In genomic region chr5:109326864-109327263, GRCh38 we compare ENCODE assay signal across 20 cellular contexts.
DNase-seq lines count a peak whose midpoint lies in the region; ATAC-seq and TF ChIP-seq lines count a peak whose summit lies in the region.
"Had no signal": no experiment of that assay in that cellular context is flagged by ENCODE, and none has a peak within 500 bp of the region (broad histone marks: within the 10 kb centered on the region; RNA-seq: fewer than 3 reads in every experiment).

No MANE protein-coding gene starts in this region.

- no peaks in the 10 kb centered on the region for H3K23me2 ChIP-seq in H9 (ENCODE audit: insufficient read length, low read depth, low read length, poor library complexity, severe bottlenecking)

- peaks cover 26% of the 10 kb centered on the region for H3F3A ChIP-seq in neural progenitor cell (ENCODE audit: low read depth)

- intact Hi-C loops in body of pancreas (cut with DNase I): no loop called here

- no peak overlapping the region for H3K27ac ChIP-seq in H9 (ENCODE audit: insufficient read length, low read depth, low read length)
- no peak overlapping the region for H3K27ac ChIP-seq in body of pancreas
- no peak overlapping the region for H3K27ac ChIP-seq in neural progenitor cell
- peak overlapping the region; percentile 77 for H3K27ac ChIP-seq in suprapubic skin
- H3K27ac ChIP-seq: A549; BLaER1 treated with 17β-estradiol and CSF1 and Interleukin-3, amounts not matched to agents 10 nM and 100 nM had no signal

- H3K36me3 Mint-ChIP-seq in H9 (ENCODE audit: insufficient read depth in 1 of 3, low read depth in 3 of 3): no peaks in the 10 kb centered on the region
- H3K36me3 Mint-ChIP-seq in neural progenitor cell: peaks cover 2% of the 10 kb centered on the region

- H3K27me3 Mint-ChIP-seq in H9 (ENCODE audit: low read depth) (no peaks in the 10 kb centered on the region), neural progenitor cell (ENCODE audit: insufficient read depth, low read depth) (no peaks in the 10 kb centered on the region)

- H3K9me3 Mint-ChIP-seq in H9: no peaks in the 10 kb centered on the region
- no peaks in the 10 kb centered on the region for H3K9me3 Mint-ChIP-seq in neural progenitor cell

- no peaks in the 10 kb centered on the region for H3K27me3 ChIP-seq in H9 (ENCODE audit: insufficient read depth, low read length)
- H3K27me3 ChIP-seq in body of pancreas: no peaks in the 10 kb centered on the region
- no peaks in the 10 kb centered on the region for H3K27me3 ChIP-seq in neural progenitor cell
- H3K27me3 ChIP-seq in suprapubic skin: no peaks in the 10 kb centered on the region
- H3K27me3 ChIP-seq: BLaER1 treated with 17β-estradiol and CSF1 and Interleukin-3, amounts not matched to agents 10 nM and 100 nM had no signal

- H3K56ac ChIP-seq in H9 (ENCODE audit: insufficient read length, low read depth, low read length): no peak overlapping the region

- H3K4me3 ChIP-seq in body of pancreas (no peak overlapping the region), neural progenitor cell (no peak overlapping the region), suprapubic skin (no peak overlapping the region)
- H3K4me3 ChIP-seq: A549; BLaER1 treated with 17β-estradiol and CSF1 and Interleukin-3, amounts not matched to agents 10 nM and 100 nM had no signal

- TF ChIP-seq CTCF in H9 (conservative IDR thresholded peaks at IDR 0.05) (no peak), body of pancreas (IDR thresholded peaks at IDR 0.05) (no peak), neural progenitor cell (IDR thresholded peaks at IDR 0.05) (no peak), suprapubic skin (IDR thresholded peaks at IDR 0.05) (no peak)

- TF ChIP-seq POLR2A in body of pancreas (IDR thresholded peaks at IDR 0.05) (no peak), suprapubic skin (IDR thresholded peaks at IDR 0.05) (no peak)

- H3K9me3 ChIP-seq in H9 (ENCODE audit: control insufficient read depth, low read depth, low read length) (no peaks in the 10 kb centered on the region), body of pancreas (no peaks in the 10 kb centered on the region), neural progenitor cell (ENCODE audit: low read depth) (no peaks in the 10 kb centered on the region), suprapubic skin (no peaks in the 10 kb centered on the region)
- H3K9me3 ChIP-seq: A549; BLaER1 treated with 17β-estradiol and CSF1 and Interleukin-3, amounts not matched to agents 10 nM and 100 nM had no signal

- H3K9ac ChIP-seq in H9 (ENCODE audit: extremely low read depth, insufficient read length, low read length): no peak overlapping the region
- no peak overlapping the region for H3K9ac ChIP-seq in neural progenitor cell
- H3K9ac ChIP-seq: BLaER1 treated with 17β-estradiol and CSF1 and Interleukin-3, amounts not matched to agents 10 nM and 100 nM had no signal

- H3K4me1 ChIP-seq in H9 (ENCODE audit: insufficient read depth, low read length) (no peaks in the 10 kb centered on the region), body of pancreas (peaks cover 10% of the 10 kb centered on the region), neural progenitor cell (peaks cover 47% of the 10 kb centered on the region), suprapubic skin (peaks cover 3% of the 10 kb centered on the region)
- H3K4me1 ChIP-seq: A549 had no signal

- H3K79me1 ChIP-seq in H9 (ENCODE audit: insufficient read depth, low read depth, low read length, poor library complexity, severe bottlenecking): no peaks in the 10 kb centered on the region

- H2AK5ac ChIP-seq in H9 (ENCODE audit: insufficient read length, low read length): no peak overlapping the region

- ATAC-seq in body of pancreas (peak; percentile 24), GM19328 (IDR thresholded peaks at IDR 0.05; ENCODE audit: unreplicated experiment) (no peak)
- ATAC-seq: A549 had no signal

- no peak overlapping the region for H3K4me2 ChIP-seq in H9 (ENCODE audit: insufficient read depth, insufficient read length, low read length)
- H3K4me2 ChIP-seq in neural progenitor cell: peak overlapping the region; percentile 29
- H3K4me2 ChIP-seq: A549; BLaER1 treated with 17β-estradiol and CSF1 and Interleukin-3, amounts not matched to agents 10 nM and 100 nM had no signal

- peak overlapping the region; percentile 92 for H3K23ac ChIP-seq in H9 (ENCODE audit: insufficient read length, low read depth, low read length)

- H2AFZ ChIP-seq in H9 (ENCODE audit: low read length): no peak overlapping the region
- no peak overlapping the region for H2AFZ ChIP-seq in neural progenitor cell (replicated peaks)

- no peak overlapping the region for H4K91ac ChIP-seq in H9 (ENCODE audit: insufficient read length, low read depth, low read length)

- no CpG with 5 or more reads among the region's 5 CpGs for WGBS in H9 (ENCODE audit: extremely low coverage, insufficient read length, low lambda C conversion rate)
- WGBS in body of pancreas, 2 donors: 63 to 76% methylated on average over 5 of the region's 5 CpGs
- 68% methylated on average over 5 of the region's 5 CpGs for WGBS in suprapubic skin

- no peak overlapping the region for H3T11ph ChIP-seq in H9 (ENCODE audit: low read length)

- no peak overlapping the region for H4K8ac ChIP-seq in H9 (replicated peaks; ENCODE audit: insufficient read length, low read depth, low read length)

- H4K20me1 ChIP-seq in H9 (ENCODE audit: control insufficient read depth, insufficient read depth, insufficient read length) (no peaks in the 10 kb centered on the region), neural progenitor cell (ENCODE audit: low read depth) (peaks cover 4% of the 10 kb centered on the region)

- no peak overlapping the region for H2BK20ac ChIP-seq in H9 (ENCODE audit: low read depth, low read length, poor library complexity, severe bottlenecking)

- DNase-seq in H9 (no peak), body of pancreas (no peak), neural progenitor cell (ENCODE audit: low spot score) (no peak), suprapubic skin (ENCODE audit: low spot score in 2 of 2) (no peak), NCI-H524 treated with DMSO at 0.1 percent for 48 hours (lab: John Stamatoyannopoulos, UW) (no peak)
- DNase-seq in stimulated activated CD4-positive, alpha-beta T cell treated with anti-CD3 and anti-CD28 coated beads, Interleukin-2, amount 100 ng/mL, for 48 hours: no peak
- DNase-seq: GDM1, HCEC 1CT, IMR-90, Kasumi-1, MM.1S, NCI-H1105, NCI-H1694, NCI-H2107, NCI-H345, NCI-H748 treated with DMSO at 0.1 percent for 48 hours, RPMI8226 had no signal

- no peak overlapping the region for H3K4ac ChIP-seq in H9 (ENCODE audit: low read depth, low read length)

- H3K36me3 ChIP-seq in body of pancreas (replicated peaks in 1 of 2; ENCODE audit: insufficient read depth in 1 of 2, low read depth in 2 of 2): no peaks in the 10 kb centered on the region
- H3K36me3 ChIP-seq in neural progenitor cell: no peaks in the 10 kb centered on the region
- H3K36me3 ChIP-seq in suprapubic skin: peaks cover 4% of the 10 kb centered on the region

- H3K18ac ChIP-seq in H9 (ENCODE audit: insufficient read length, low read depth, low read length): no peak overlapping the region

- no peak overlapping the region for H3K14ac ChIP-seq in H9 (ENCODE audit: insufficient read depth, low read length)

- H3K79me2 ChIP-seq in H9 (ENCODE audit: insufficient read depth, low read length): no peaks in the 10 kb centered on the region
- no peaks in the 10 kb centered on the region for H3K79me2 ChIP-seq in neural progenitor cell (ENCODE audit: low read depth)

- no peak for TF ChIP-seq EP300 in suprapubic skin (IDR thresholded peaks at IDR 0.05)

- H2BK15ac ChIP-seq in H9 (ENCODE audit: low read depth, low read length): no peak overlapping the region

- H2BK120ac ChIP-seq in H9 (ENCODE audit: low read depth, low read length, poor library complexity, severe bottlenecking): no peak overlapping the region

- H3K4me3 Mint-ChIP-seq in H9: no peak overlapping the region
- no peak overlapping the region for H3K4me3 Mint-ChIP-seq in neural progenitor cell

- no peak overlapping the region for H2BK12ac ChIP-seq in H9 (ENCODE audit: insufficient read length, low read depth, low read length)

- no peak overlapping the region for H4K5ac ChIP-seq in H9 (ENCODE audit: insufficient read length, low read depth, low read length)

- H3K27ac Mint-ChIP-seq in H9 (no peak overlapping the region), neural progenitor cell (no peak overlapping the region)

- H3K4me1 Mint-ChIP-seq in H9 (peaks cover 8 to 14% of the 10 kb centered on the region in 2 experiments), neural progenitor cell (peaks cover 5% of the 10 kb centered on the region)

- no peak overlapping the region for H2BK5ac ChIP-seq in H9 (ENCODE audit: insufficient read length, low read length)
